Comparison of ENCODE assay signal across 9 cellular contexts in the genomic region with DNA sequence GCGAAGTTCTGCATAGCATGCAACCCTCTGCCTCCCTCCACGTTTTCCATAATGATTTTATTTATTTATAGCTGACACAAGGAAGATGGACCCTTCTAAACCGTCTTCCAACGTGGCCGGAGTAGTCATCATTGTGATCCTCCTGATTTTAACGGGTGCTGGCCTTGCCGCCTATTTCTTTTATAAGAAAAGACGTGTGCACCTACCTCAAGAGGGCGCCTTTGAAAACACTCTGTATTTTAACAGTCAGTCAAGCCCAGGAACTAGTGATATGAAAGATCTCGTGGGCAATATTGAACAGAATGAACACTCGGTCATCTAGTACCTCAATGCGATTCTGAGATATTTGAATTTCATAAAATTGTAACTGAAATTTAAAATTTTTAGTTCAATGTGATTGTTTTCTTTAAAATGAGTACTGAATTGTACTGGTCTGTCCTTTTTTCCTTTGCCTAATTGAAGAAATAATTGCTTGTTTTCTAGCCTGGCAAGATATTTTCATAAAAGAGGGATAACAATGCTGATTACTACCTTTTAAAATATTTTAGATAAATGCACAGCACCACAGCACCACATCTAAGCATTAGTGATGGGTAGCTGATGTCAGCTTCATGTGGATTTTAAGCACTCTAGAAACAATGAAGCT. TPM values are rescaled to one million over a fixed set of nuclear protein-coding genes. Genes with fewer than 3 reads are reported as not detected.
DNase-seq lines count a peak whose midpoint lies in the region; ATAC-seq and TF ChIP-seq lines count a peak whose summit lies in the region.
"Had no signal": no experiment of that assay in that cellular context is flagged by ENCODE, and none has a peak within 500 bp of the region (broad histone marks: within the 10 kb centered on the region; RNA-seq: fewer than 3 reads in every experiment).

No MANE protein-coding gene starts in this region.

- intact Hi-C loops in left ventricle myocardium inferior (cut with micrococcal nuclease), result no loop called here

- no peaks in the 10 kb centered on the region for H3F3A ChIP-seq in smooth muscle cell (ENCODE audit: low read depth)

- H3K9ac ChIP-seq in smooth muscle cell (ENCODE audit: low read depth), result no peak overlapping the region

- peaks cover 30% of the 10 kb centered on the region for H3K4me1 ChIP-seq in left ventricle myocardium inferior
- H3K4me1 ChIP-seq in smooth muscle cell (ENCODE audit: low read depth), result no peaks in the 10 kb centered on the region

- no peak overlapping the region for H3K4me2 ChIP-seq in smooth muscle cell

- ATAC-seq in GM18907 (IDR thresholded peaks at IDR 0.05; ENCODE audit: unreplicated experiment) (peak; percentile 67), HG03039 (IDR thresholded peaks at IDR 0.05; ENCODE audit: unreplicated experiment) (no peak)

- H3K4me3 ChIP-seq in left ventricle myocardium inferior, result no peak overlapping the region
- no peak overlapping the region for H3K4me3 ChIP-seq in smooth muscle cell

- H3K79me2 ChIP-seq in smooth muscle cell (ENCODE audit: low read depth), result no peaks in the 10 kb centered on the region

- TF ChIP-seq CTCF in VCaP (conservative IDR thresholded peaks at IDR 0.05) (peak; percentile 81), left ventricle myocardium inferior (IDR thresholded peaks at IDR 0.05; ENCODE audit: borderline replicate concordance) (peak; percentile 62), smooth muscle cell (IDR thresholded peaks at IDR 0.05; ENCODE audit: borderline replicate concordance, insufficient read depth, poor library complexity, severe bottlenecking) (peak; percentile 53)

- H3K36me3 ChIP-seq in left ventricle myocardium inferior (no peaks in the 10 kb centered on the region), smooth muscle cell (ENCODE audit: low read depth) (no peaks in the 10 kb centered on the region)

- H3K9me3 ChIP-seq in left ventricle myocardium inferior (replicated peaks), result no peaks in the 10 kb centered on the region
- no peaks in the 10 kb centered on the region for H3K9me3 ChIP-seq in smooth muscle cell (replicated peaks; ENCODE audit: low read depth)

- DNase-seq in CD1c-positive myeloid dendritic cell (ENCODE audit: extremely low spot score) (peak; percentile 26), LoVo (ENCODE audit: low spot score) (peak; percentile 64), left ventricle myocardium inferior (no peak), smooth muscle cell (lab: John Stamatoyannopoulos, UW; ENCODE audit: unreplicated experiment) (no peak)
- DNase-seq in activated T-cell treated with anti-CD3 and anti-CD28 coated beads, Interleukin-2, amount 50 U/mL, for 48 hours, result no peak

- WGBS in smooth muscle cell (ENCODE audit: low lambda C conversion rate), result 28% methylated on average over 12 of the region's 12 CpGs

- H4K20me1 ChIP-seq in smooth muscle cell (ENCODE audit: low read depth), result no peaks in the 10 kb centered on the region

- H3K27ac ChIP-seq in VCaP (no peak overlapping the region), left ventricle myocardium inferior (replicated peaks) (no peak overlapping the region), smooth muscle cell (ENCODE audit: low read depth) (no peak overlapping the region)

- no peaks in the 10 kb centered on the region for H3K27me3 ChIP-seq in left ventricle myocardium inferior (ENCODE audit: low read depth)
- H3K27me3 ChIP-seq in smooth muscle cell (ENCODE audit: low read depth), result peaks cover 6% of the 10 kb centered on the region

- H2AFZ ChIP-seq in smooth muscle cell (ENCODE audit: low read depth), result no peak overlapping the region

RNA-seq across cellular contexts. Expression of gene SLC39A12, which starts 41.5 kb away (rescaled TPM):
- not detected for total RNA-seq in left ventricle myocardium inferior
- not detected in 2 replicates for total RNA-seq in smooth muscle cell
- polyA plus RNA-seq in smooth muscle cell, result not detected in 2 replicates
- total RNA-seq: mononuclear cell had no signal

Comparison
In these comparisons a context has a peak if more than half of its experiments do, and no peak if none do; other contexts are left out.
1. DNase-seq: peak in CD1c-positive myeloid dendritic cell (single experiment) and LoVo (single experiment); none in left ventricle myocardium inferior (single experiment), smooth muscle cell (single experiment) and activated T-cell treated with anti-CD3 and anti-CD28 coated beads, Interleukin-2, amount 50 U/mL, for 48 hours (0 of 2).
2. Peak in every context shown above with its lines, with median percentiles within 50 percentile points of each other: CTCF ChIP-seq.